2 cellular contexts compared by ENCODE assay signal in genomic region chr12:104953323-104953722, GRCh38.
TF ChIP-seq lines count a peak whose summit lies in the region.

No MANE protein-coding gene starts in this region.

TF ChIP-seq in liver, 16 proteins besides CTCF, POLR2A, EP300 and RAD21:
- TF ChIP-seq SP1 (IDR thresholded peaks at IDR 0.05) = no peak
- peak; percentile 16 to 45 for TF ChIP-seq HNF4A (conservative IDR thresholded peaks at IDR 0.05)
- no peak for TF ChIP-seq FOXA1 (IDR thresholded peaks at IDR 0.05)
- TF ChIP-seq YY1 (IDR thresholded peaks at IDR 0.05) = no peak
TF ChIP-seq in liver: peak in this region for 1.

TF ChIP-seq in HepG2, 621 proteins besides CTCF, POLR2A, EP300 and RAD21:
- TF ChIP-seq HNRNPK (IDR thresholded peaks at IDR 0.05; ENCODE audit: low read depth, low read length, poor library complexity, severe bottlenecking) = no peak
- TF ChIP-seq ZNF230 (CRISPR knock-in tag; IDR thresholded peaks at IDR 0.05) = no peak
- no peak for TF ChIP-seq SPEN (CRISPR knock-in tag; IDR thresholded peaks at IDR 0.05; ENCODE audit: low read depth)
- TF ChIP-seq NR1H2 (CRISPR knock-in tag; IDR thresholded peaks at IDR 0.05; ENCODE audit: borderline replicate concordance, low read depth) = no peak
- TF ChIP-seq ZBTB33 (CRISPR knock-in tag; IDR thresholded peaks at IDR 0.05) = no peak
- no peak for TF ChIP-seq ZNF431 (CRISPR knock-in tag; IDR thresholded peaks at IDR 0.05; ENCODE audit: borderline replicate concordance, low read depth)
- no peak for TF ChIP-seq ZNF709 (CRISPR knock-in tag; IDR thresholded peaks at IDR 0.05)
- TF ChIP-seq TRIM22 (IDR thresholded peaks at IDR 0.05) = no peak
- no peak for TF ChIP-seq ZNF367 (CRISPR knock-in tag; IDR thresholded peaks at IDR 0.05; ENCODE audit: borderline replicate concordance)
- no peak for TF ChIP-seq ZNF644 (CRISPR knock-in tag; IDR thresholded peaks at IDR 0.05; ENCODE audit: low read depth)
- no peak for TF ChIP-seq ZNF776 (CRISPR knock-in tag; IDR thresholded peaks at IDR 0.05)
- TF ChIP-seq ETV6 (CRISPR knock-in tag; conservative IDR thresholded peaks at IDR 0.05) = no peak
- no peak for TF ChIP-seq E2F1 (CRISPR knock-in tag; IDR thresholded peaks at IDR 0.05)
- TF ChIP-seq PTBP1 (IDR thresholded peaks at IDR 0.05; ENCODE audit: low read depth, low read length, poor library complexity, severe bottlenecking) = no peak
